23 cellular contexts compared by ENCODE assay signal in the genomic region with DNA sequence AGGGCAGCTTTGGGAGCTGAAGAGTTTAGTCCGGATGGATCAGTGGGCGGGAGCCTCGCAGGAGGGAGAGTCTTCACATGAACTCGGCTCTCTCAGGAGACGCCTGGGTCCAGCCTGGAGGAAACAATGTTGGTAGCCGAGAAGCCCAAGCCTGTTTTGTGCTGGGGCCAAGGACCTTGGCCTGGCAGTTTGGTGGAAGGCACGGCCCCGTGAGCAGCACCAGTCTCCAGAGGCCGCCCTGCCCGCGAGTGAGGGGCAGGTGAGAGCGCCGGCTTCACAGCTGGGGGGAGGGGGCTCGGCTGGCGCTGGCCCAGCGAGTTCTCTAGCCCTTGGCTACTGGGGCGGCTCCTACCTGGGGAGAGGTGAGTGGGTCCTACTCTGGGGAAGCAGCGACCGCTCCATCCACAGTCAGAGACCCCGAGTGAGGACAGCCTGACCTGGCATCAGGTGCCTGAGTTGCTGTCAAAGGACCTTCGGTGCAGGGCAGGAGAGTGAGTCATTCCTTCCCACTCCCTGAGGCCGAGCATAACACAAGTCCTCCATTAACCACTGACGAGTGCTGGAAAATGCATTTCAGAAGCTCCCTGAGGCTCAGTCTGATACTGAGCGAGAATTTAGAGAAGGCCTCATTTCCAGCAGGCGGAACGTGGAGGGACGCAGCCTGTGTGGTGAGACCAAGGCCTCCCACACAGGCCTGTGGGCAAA.
A peak's percentile ranks its signal among the peaks of the same experiment; 100 is the strongest.
DNase-seq lines count a peak whose midpoint lies in the region; ATAC-seq and TF ChIP-seq lines count a peak whose summit lies in the region.
"Had no signal": no experiment of that assay in that cellular context is flagged by ENCODE, and none has a peak within 500 bp of the region (broad histone marks: within the 10 kb centered on the region; RNA-seq: fewer than 3 reads in every experiment).

No MANE protein-coding gene starts in this region.

- H3K27ac ChIP-seq in right atrium auricular region: no peak overlapping the region
- H3K27ac ChIP-seq: brain microvascular endothelial cell, foreskin keratinocyte had no signal

- DNase-seq in right atrium auricular region (ENCODE audit: low spot score) (peak; percentile 36), Right ventricle myocardium superior (no peak), iris pigment epithelial cell (ENCODE audit: low read depth) (peak; percentile 52), T-helper 17 cell (no peak), activated gamma-delta T cell treated with Interleukin-2 at 50 U/mL for 16 hours (no peak)
- no peak for DNase-seq in activated CD8-positive, alpha-beta T cell treated with anti-CD3 and anti-CD28 coated beads, Interleukin-2, amount 10 ng/mL, durations not matched to agents 7 days and 5 days
- DNase-seq: activated CD4-positive, alpha-beta T cell treated with anti-CD3 and anti-CD28 coated beads, Interleukin-2, amount 10 ng/mL, durations not matched to agents 7 days and 5 days; activated naive CD4-positive, alpha-beta T cell treated with Interleukin-2 at 50 U/mL for 16 hours; brain microvascular endothelial cell; CD4-positive, alpha-beta T cell; foreskin keratinocyte; GOT3; hippocampal formation; Kasumi-1; NCI-H1105 treated with DMSO at 0.1 percent for 48 hours; NCI-H510A treated with DMSO at 0.1 percent for 48 hours; small intestine; stimulated activated CD4-positive, alpha-beta T cell treated with anti-CD3 and anti-CD28 coated beads, Interleukin-4, amount 100 ng/mL, for 1 hour had no signal

- H3K4me1 Mint-ChIP-seq in activated CD8-positive, alpha-beta T cell treated with anti-CD3 and anti-CD28 coated beads, Interleukin-2, amount 10 ng/mL, durations not matched to agents 7 days and 5 days (ENCODE audit: low read depth): no peaks in the 10 kb centered on the region
- peaks cover 2% of the 10 kb centered on the region for H3K4me1 Mint-ChIP-seq in T-helper 17 cell
- H3K4me1 Mint-ChIP-seq: mesothelial cell of epicardium, nephron had no signal

- TF ChIP-seq CTCF in right atrium auricular region (IDR thresholded peaks at IDR 0.05): no peak

- no peaks in the 10 kb centered on the region for H3K9me3 ChIP-seq in right atrium auricular region
- H3K9me3 ChIP-seq in T-helper 17 cell (ENCODE audit: control insufficient read depth, low read length, poor library complexity, severe bottlenecking): no peaks in the 10 kb centered on the region

- POLR2A ChIA-PET in activated CD8-positive, alpha-beta T cell treated with anti-CD3 and anti-CD28 coated beads, Interleukin-2, amount 10 ng/mL, durations not matched to agents 7 days and 5 days (lab: Charles Lee): no interaction called here

- no peaks in the 10 kb centered on the region for H3K9me3 Mint-ChIP-seq in activated CD8-positive, alpha-beta T cell treated with anti-CD3 and anti-CD28 coated beads, Interleukin-2, amount 10 ng/mL, durations not matched to agents 7 days and 5 days (ENCODE audit: insufficient read depth)
- H3K9me3 Mint-ChIP-seq: activated CD4-positive, alpha-beta T cell treated with anti-CD3 and anti-CD28 coated beads, Interleukin-2, amount 10 ng/mL, durations not matched to agents 7 days and 5 days; CD4-positive, alpha-beta T cell; dendritic cell treated with granulocyte-macrophage colony-stimulating factor and Interleukin-4, amounts not matched to agents 40 ng/mL and 50 ng/mL, for 4 days had no signal

- no peak for ATAC-seq in Right ventricle myocardium superior (ENCODE audit: poor library complexity)
- ATAC-seq in SK-N-SH treated with all-trans-retinoic acid at 6 μM for 48 hours: peak; percentile 29; the same call in 1 of the 3 replicates
- ATAC-seq in activated CD8-positive, alpha-beta T cell treated with anti-CD3 and anti-CD28 coated beads, Interleukin-2, amount 10 ng/mL, durations not matched to agents 7 days and 5 days: no peak
- ATAC-seq in T-helper 17 cell: no peak
- no peak for ATAC-seq in activated CD4-positive, CD25-positive, alpha-beta regulatory T cell treated with anti-CD3 and anti-CD28 coated beads, Interleukin-2, amount 50 U/mL, for 24 hours
- ATAC-seq: foreskin keratinocyte had no signal

- intact Hi-C loops in Right ventricle myocardium superior (cut with DNase I): loop anchor here (10.0 kb wide), 1 partner anchor 74 kb away; no protein-coding TSS in a partner anchor

- H3K27me3 Mint-ChIP-seq in activated CD8-positive, alpha-beta T cell treated with anti-CD3 and anti-CD28 coated beads, Interleukin-2, amount 10 ng/mL, durations not matched to agents 7 days and 5 days (ENCODE audit: low read depth): peaks cover 14% of the 10 kb centered on the region
- H3K27me3 Mint-ChIP-seq in T-helper 17 cell: peaks cover 31% of the 10 kb centered on the region

- no peak overlapping the region for H3K4me3 Mint-ChIP-seq in activated CD8-positive, alpha-beta T cell treated with anti-CD3 and anti-CD28 coated beads, Interleukin-2, amount 10 ng/mL, durations not matched to agents 7 days and 5 days
- H3K4me3 Mint-ChIP-seq in T-helper 17 cell: no peak overlapping the region
- H3K4me3 Mint-ChIP-seq: activated CD4-positive, alpha-beta T cell treated with anti-CD3 and anti-CD28 coated beads, Interleukin-2, amount 10 ng/mL, durations not matched to agents 7 days and 5 days; CD4-positive, alpha-beta T cell; dendritic cell treated with granulocyte-macrophage colony-stimulating factor and Interleukin-4, amounts not matched to agents 40 ng/mL and 50 ng/mL, for 4 days; mesothelial cell of epicardium; nephron had no signal

- no peaks in the 10 kb centered on the region for H3K4me1 ChIP-seq in right atrium auricular region
- H3K4me1 ChIP-seq: foreskin keratinocyte had no signal

- no peaks in the 10 kb centered on the region for H3K36me3 ChIP-seq in right atrium auricular region
- H3K36me3 ChIP-seq: brain microvascular endothelial cell had no signal

- no peak overlapping the region for H3K27ac Mint-ChIP-seq in activated CD8-positive, alpha-beta T cell treated with anti-CD3 and anti-CD28 coated beads, Interleukin-2, amount 10 ng/mL, durations not matched to agents 7 days and 5 days
- H3K27ac Mint-ChIP-seq in T-helper 17 cell: no peak overlapping the region
- H3K27ac Mint-ChIP-seq: activated CD4-positive, alpha-beta T cell treated with anti-CD3 and anti-CD28 coated beads, Interleukin-2, amount 10 ng/mL, durations not matched to agents 7 days and 5 days; CD4-positive, alpha-beta T cell; dendritic cell treated with granulocyte-macrophage colony-stimulating factor and Interleukin-4, amounts not matched to agents 40 ng/mL and 50 ng/mL, for 4 days; mesothelial cell of epicardium; nephron had no signal

- H3K4me3 ChIP-seq in right atrium auricular region: no peak overlapping the region

- no peaks in the 10 kb centered on the region for H3K27me3 ChIP-seq in right atrium auricular region
- H3K27me3 ChIP-seq: brain microvascular endothelial cell had no signal

- H3K36me3 Mint-ChIP-seq in activated CD8-positive, alpha-beta T cell treated with anti-CD3 and anti-CD28 coated beads, Interleukin-2, amount 10 ng/mL, durations not matched to agents 7 days and 5 days (ENCODE audit: low read depth): no peaks in the 10 kb centered on the region
- H3K36me3 Mint-ChIP-seq in T-helper 17 cell (ENCODE audit: low read depth): no peaks in the 10 kb centered on the region
- H3K36me3 Mint-ChIP-seq: mesothelial cell of epicardium had no signal

- CTCF ChIA-PET in activated CD8-positive, alpha-beta T cell treated with anti-CD3 and anti-CD28 coated beads, Interleukin-2, amount 10 ng/mL, durations not matched to agents 7 days and 5 days (lab: Charles Lee): no interaction called here

TF ChIP-seq in SK-N-SH treated with all-trans-retinoic acid at 6 μM for 48 hours, 23 proteins besides CTCF, POLR2A, EP300 and RAD21 (continues in another document):
- no peak for TF ChIP-seq RARB (CRISPR knock-in tag; IDR thresholded peaks at IDR 0.05)
- no peak for TF ChIP-seq CREB5 (CRISPR knock-in tag; IDR thresholded peaks at IDR 0.05; ENCODE audit: low read depth)
- TF ChIP-seq ZNF8 (CRISPR knock-in tag; IDR thresholded peaks at IDR 0.05): no peak
- TF ChIP-seq ZFP30 (CRISPR knock-in tag; IDR thresholded peaks at IDR 0.05): no peak
- TF ChIP-seq TOX (CRISPR knock-in tag; IDR thresholded peaks at IDR 0.05; ENCODE audit: borderline replicate concordance): no peak
- no peak for TF ChIP-seq GLIS3 (CRISPR knock-in tag; IDR thresholded peaks at IDR 0.05)
- no peak for TF ChIP-seq TCF4 (CRISPR knock-in tag; IDR thresholded peaks at IDR 0.05; ENCODE audit: borderline replicate concordance)
- no peak for TF ChIP-seq BACH2 (CRISPR knock-in tag; IDR thresholded peaks at IDR 0.05; ENCODE audit: borderline replicate concordance)
- TF ChIP-seq PATZ1 (CRISPR knock-in tag; IDR thresholded peaks at IDR 0.05; ENCODE audit: borderline replicate concordance): no peak
- TF ChIP-seq ZC3H10 (CRISPR knock-in tag; IDR thresholded peaks at IDR 0.05): no peak

Comparison
In these comparisons a context has a peak if more than half of its experiments do, and no peak if none do; other contexts are left out.
1. DNase-seq: peak in right atrium auricular region (single experiment) and iris pigment epithelial cell (single experiment); none in Right ventricle myocardium superior (single experiment), activated CD8-positive, alpha-beta T cell treated with anti-CD3 and anti-CD28 coated beads, Interleukin-2, amount 10 ng/mL, durations not matched to agents 7 days and 5 days (single experiment), T-helper 17 cell (0 of 3) and activated gamma-delta T cell treated with Interleukin-2 at 50 U/mL for 16 hours (single experiment).